In the genomic region with DNA sequence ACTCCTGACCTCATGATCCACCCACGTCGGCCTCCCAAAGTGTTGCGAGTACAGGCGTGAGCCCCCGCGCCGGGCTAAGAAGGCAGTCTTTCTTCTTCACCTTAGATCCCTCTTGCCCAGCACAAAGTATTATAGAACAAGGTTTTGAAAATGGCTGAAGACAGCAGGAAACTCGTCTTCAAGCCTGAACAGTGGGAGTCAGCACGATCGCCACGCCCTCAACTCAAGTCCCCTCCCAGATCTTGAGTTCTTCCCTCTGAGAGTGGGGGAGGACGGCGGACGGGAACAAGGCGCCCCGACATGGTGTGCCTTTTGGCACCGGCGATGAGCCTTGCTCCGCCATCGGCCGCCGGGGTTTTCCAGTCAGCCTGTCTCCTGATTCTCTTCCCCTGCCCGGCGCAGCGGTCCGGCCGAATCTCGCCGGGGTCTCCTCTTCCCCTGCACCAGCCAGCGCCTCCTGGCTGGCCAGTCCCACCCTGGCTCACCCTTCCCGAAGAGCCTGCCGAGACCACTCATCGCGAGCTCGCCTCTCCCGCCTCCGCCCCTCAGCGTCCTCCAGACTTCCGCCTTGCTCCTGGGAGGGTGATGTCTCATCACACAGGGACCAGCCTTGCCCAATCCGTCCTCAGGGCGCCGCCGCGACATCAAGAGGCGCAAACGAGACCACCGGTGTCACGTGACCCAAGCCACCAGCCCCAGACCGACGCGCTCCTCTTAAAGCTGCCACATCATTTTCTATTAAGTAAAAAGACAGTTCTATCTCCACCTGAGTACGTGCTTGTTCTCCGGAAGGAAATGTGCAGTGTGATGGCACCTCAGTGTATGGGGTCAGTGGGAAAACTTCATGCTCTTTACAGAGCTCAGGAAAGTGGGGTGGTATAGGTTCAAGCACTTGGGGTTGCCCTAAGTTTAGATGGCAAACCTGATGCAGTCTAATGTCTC, we compare ENCODE assay signal across 1 cellular context.
TF ChIP-seq lines count a peak whose summit lies in the region.

Gene CHMP4A (minus strand): TSS at position 565 of the 942 bp plus-strand sequence. CDS start 49 bp downstream, at position 516.

TF ChIP-seq in GM23338, 12 proteins besides CTCF, POLR2A, EP300 and RAD21 (continued from another document):
- TF ChIP-seq, protein P1, sequence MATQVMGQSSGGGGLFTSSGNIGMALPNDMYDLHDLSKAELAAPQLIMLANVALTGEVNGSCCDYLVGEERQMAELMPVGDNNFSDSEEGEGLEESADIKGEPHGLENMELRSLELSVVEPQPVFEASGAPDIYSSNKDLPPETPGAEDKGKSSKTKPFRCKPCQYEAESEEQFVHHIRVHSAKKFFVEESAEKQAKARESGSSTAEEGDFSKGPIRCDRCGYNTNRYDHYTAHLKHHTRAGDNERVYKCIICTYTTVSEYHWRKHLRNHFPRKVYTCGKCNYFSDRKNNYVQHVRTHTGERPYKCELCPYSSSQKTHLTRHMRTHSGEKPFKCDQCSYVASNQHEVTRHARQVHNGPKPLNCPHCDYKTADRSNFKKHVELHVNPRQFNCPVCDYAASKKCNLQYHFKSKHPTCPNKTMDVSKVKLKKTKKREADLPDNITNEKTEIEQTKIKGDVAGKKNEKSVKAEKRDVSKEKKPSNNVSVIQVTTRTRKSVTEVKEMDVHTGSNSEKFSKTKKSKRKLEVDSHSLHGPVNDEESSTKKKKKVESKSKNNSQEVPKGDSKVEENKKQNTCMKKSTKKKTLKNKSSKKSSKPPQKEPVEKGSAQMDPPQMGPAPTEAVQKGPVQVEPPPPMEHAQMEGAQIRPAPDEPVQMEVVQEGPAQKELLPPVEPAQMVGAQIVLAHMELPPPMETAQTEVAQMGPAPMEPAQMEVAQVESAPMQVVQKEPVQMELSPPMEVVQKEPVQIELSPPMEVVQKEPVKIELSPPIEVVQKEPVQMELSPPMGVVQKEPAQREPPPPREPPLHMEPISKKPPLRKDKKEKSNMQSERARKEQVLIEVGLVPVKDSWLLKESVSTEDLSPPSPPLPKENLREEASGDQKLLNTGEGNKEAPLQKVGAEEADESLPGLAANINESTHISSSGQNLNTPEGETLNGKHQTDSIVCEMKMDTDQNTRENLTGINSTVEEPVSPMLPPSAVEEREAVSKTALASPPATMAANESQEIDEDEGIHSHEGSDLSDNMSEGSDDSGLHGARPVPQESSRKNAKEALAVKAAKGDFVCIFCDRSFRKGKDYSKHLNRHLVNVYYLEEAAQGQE (IDR thresholded peaks at IDR 0.05; ENCODE audit: unreplicated experiment) = peak; percentile 31
- TF ChIP-seq EZH2phosphoT487 (IDR thresholded peaks at IDR 0.05; ENCODE audit: unreplicated experiment) = no peak
- TF ChIP-seq JUNB (IDR thresholded peaks at IDR 0.05; ENCODE audit: unreplicated experiment) = no peak
- no peak for TF ChIP-seq STAT1 (IDR thresholded peaks at IDR 0.05; ENCODE audit: unreplicated experiment)
- TF ChIP-seq ZNF462 (CRISPR knock-in tag; IDR thresholded peaks at IDR 0.05) = no peak
- TF ChIP-seq CREB1 (CRISPR knock-in tag; IDR thresholded peaks at IDR 0.05; ENCODE audit: low read depth) = peak; percentile 97
- no peak; the same call in 1 of the 2 replicates for TF ChIP-seq NANOG (IDR thresholded peaks at IDR 0.05; ENCODE audit: borderline replicate concordance)
- TF ChIP-seq ZNF331 (CRISPR knock-in tag; IDR thresholded peaks at IDR 0.05; ENCODE audit: low read depth) = no peak
- TF ChIP-seq ZNF114 (CRISPR knock-in tag; IDR thresholded peaks at IDR 0.05) = no peak
